1 cellular context compared by ENCODE assay signal in genomic region chr19:12991296-12991695, GRCh38.
A peak's percentile ranks its signal among the peaks of the same experiment; 100 is the strongest.
TF ChIP-seq lines count a peak whose summit lies in the region.

No MANE protein-coding gene starts in this region.

TF ChIP-seq in K562, 482 proteins besides CTCF, POLR2A, EP300 and RAD21:
- TF ChIP-seq HNRNPUL1 (IDR thresholded peaks at IDR 0.05; ENCODE audit: low read length) (no peak), ARID3B (CRISPR knock-in tag; IDR thresholded peaks at IDR 0.05; ENCODE audit: borderline replicate concordance) (no peak), GATAD2A (IDR thresholded peaks at IDR 0.05) (0 out of 2 replicates have a peak, but pooled peaks have one; percentile 28), MYNN (IDR thresholded peaks at IDR 0.05) (no peak), MYNN (CRISPR knock-in tag; IDR thresholded peaks at IDR 0.05) (no peak), TCFL5 (CRISPR knock-in tag; conservative IDR thresholded peaks at IDR 0.05) (no peak), PKNOX1 (IDR thresholded peaks at IDR 0.05) (no peak), TRIM28 (IDR thresholded peaks at IDR 0.05) (no peak), ZBTB33 (CRISPR knock-in tag; IDR thresholded peaks at IDR 0.05) (0 out of 2 replicates have a peak, but pooled peaks have one; percentile 11), SRSF9 (IDR thresholded peaks at IDR 0.05; ENCODE audit: borderline replicate concordance, low read depth, low read length) (no peak), E2F1 (CRISPR knock-in tag; IDR thresholded peaks at IDR 0.05) (no peak), NUFIP1 (IDR thresholded peaks at IDR 0.05; ENCODE audit: partially characterized antibody) (no peak), BMI1 (IDR thresholded peaks at IDR 0.05; ENCODE audit: low read length) (no peak), POLR2B (IDR thresholded peaks at IDR 0.05; ENCODE audit: low read depth, partially characterized antibody) (no peak), TFE3 (CRISPR knock-in tag; IDR thresholded peaks at IDR 0.05) (peak; percentile 12; the same call in 1 of the 2 replicates), ZNF384 (IDR thresholded peaks at IDR 0.05; ENCODE audit: low read depth, low read length) (no peak), SETDB1 (IDR thresholded peaks at IDR 0.05; ENCODE audit: low read length) (no peak), SREBF2 (CRISPR knock-in tag; IDR thresholded peaks at IDR 0.05) (no peak), NFXL1 (CRISPR knock-in tag; IDR thresholded peaks at IDR 0.05) (no peak), ZNF133 (CRISPR knock-in tag; IDR thresholded peaks at IDR 0.05) (no peak), TFAM (CRISPR knock-in tag; conservative IDR thresholded peaks at IDR 0.05) (no peak), ETV6 (IDR thresholded peaks at IDR 0.05; ENCODE audit: borderline replicate concordance in 1 of 2, low read depth in 2 of 2, low read length in 1 of 2) (no peak), ETV6 (CRISPR knock-in tag; IDR thresholded peaks at IDR 0.05; ENCODE audit: borderline replicate concordance) (no peak), SP1 (CRISPR knock-in tag; IDR thresholded peaks at IDR 0.05) (no peak), ZBTB26 (CRISPR knock-in tag; IDR thresholded peaks at IDR 0.05) (no peak)
